Comparison of ENCODE assay signal across 12 cellular contexts in genomic region chr1:166924829-166925541, GRCh38. TPM values are rescaled to one million over a fixed set of nuclear protein-coding genes. Genes with fewer than 3 reads are reported as not detected.
DNase-seq lines count a peak whose midpoint lies in the region; ATAC-seq, FAIRE-seq and TF ChIP-seq lines count a peak whose summit lies in the region.
"Had no signal": no experiment of that assay in that cellular context is flagged by ENCODE, and none has a peak within 500 bp of the region (broad histone marks: within the 10 kb centered on the region; RNA-seq: fewer than 3 reads in every experiment).

No MANE protein-coding gene starts in this region.

- peak overlapping the region; percentile 48 for H3K27ac ChIP-seq in astrocyte (ENCODE audit: low read depth, low read length)

- H3K4me2 ChIP-seq in astrocyte (ENCODE audit: low read length) = peak overlapping the region; percentile 81

- H3K4me1 ChIP-seq in astrocyte (ENCODE audit: insufficient read depth, low read length) = peaks cover 15% of the 10 kb centered on the region

- intact Hi-C loops in natural killer cell (cut with micrococcal nuclease) = no loop called here

- peaks cover 26% of the 10 kb centered on the region for H3K4me1 Mint-ChIP-seq in astrocyte (ENCODE audit: low read depth, unreplicated experiment)
- H3K4me1 Mint-ChIP-seq in activated naive CD8-positive, alpha-beta T cell treated with anti-CD3 and anti-CD28 coated beads, Interleukin-2, amount 50 U/mL, for 24 hours = no peaks in the 10 kb centered on the region
- H3K4me1 Mint-ChIP-seq in natural killer cell = peaks cover 0 to 4% of the 10 kb centered on the region in 2 donors
- no peaks in the 10 kb centered on the region for H3K4me1 Mint-ChIP-seq in T-helper 2 cell treated with Interferon-gamma antibody and Interleukin-4, amounts not matched to agents 5 μg/mL and 100 μg/mL, for 36 hours (ENCODE audit: low read depth)

- H3K27me3 Mint-ChIP-seq in astrocyte (ENCODE audit: low read depth, unreplicated experiment) (peaks cover 19% of the 10 kb centered on the region), natural killer cell (ENCODE audit: low read depth in 2 of 2) (peaks cover 18 to 23% of the 10 kb centered on the region in 2 donors)
- H3K27me3 Mint-ChIP-seq in activated naive CD8-positive, alpha-beta T cell treated with anti-CD3 and anti-CD28 coated beads, Interleukin-2, amount 50 U/mL, for 24 hours = peaks cover 25% of the 10 kb centered on the region
- peaks cover 20% of the 10 kb centered on the region for H3K27me3 Mint-ChIP-seq in T-helper 2 cell treated with Interferon-gamma antibody and Interleukin-4, amounts not matched to agents 5 μg/mL and 100 μg/mL, for 36 hours (ENCODE audit: low read depth)

- TF ChIP-seq CTCF in GM12864 (IDR thresholded peaks at IDR 0.05; ENCODE audit: low read depth, low read length, missing control alignments) = no peak
- TF ChIP-seq CTCF in astrocyte (IDR thresholded peaks at IDR 0.05; ENCODE audit: insufficient read depth, low read depth, low read length) = no peak
- no peak for TF ChIP-seq CTCF in natural killer cell (IDR thresholded peaks at IDR 0.05)

- H3K27me3 ChIP-seq in astrocyte (ENCODE audit: insufficient read depth, low read length) = peaks cover 16% of the 10 kb centered on the region

- no peaks in the 10 kb centered on the region for H3K9me3 ChIP-seq in astrocyte (ENCODE audit: insufficient read depth, low read depth, low read length)

- H3K79me2 ChIP-seq in astrocyte (ENCODE audit: insufficient read depth, low read length) = no peaks in the 10 kb centered on the region

- H3K9me3 Mint-ChIP-seq in astrocyte (ENCODE audit: unreplicated experiment) (peaks cover 6% of the 10 kb centered on the region), natural killer cell (no peaks in the 10 kb centered on the region)
- no peaks in the 10 kb centered on the region for H3K9me3 Mint-ChIP-seq in activated naive CD8-positive, alpha-beta T cell treated with anti-CD3 and anti-CD28 coated beads, Interleukin-2, amount 50 U/mL, for 24 hours
- H3K9me3 Mint-ChIP-seq in T-helper 2 cell treated with Interferon-gamma antibody and Interleukin-4, amounts not matched to agents 5 μg/mL and 100 μg/mL, for 36 hours = no peaks in the 10 kb centered on the region
- H3K9me3 Mint-ChIP-seq: CD4-positive, alpha-beta memory T cell; natural killer cell treated with Interleukin-12 subunit alpha and Interleukin-12 subunit beta and Interleukin-15 and Interleukin-18, amount 100 ng/mL, for 72 hours had no signal

- no peaks in the 10 kb centered on the region for H3K36me3 ChIP-seq in astrocyte (ENCODE audit: insufficient read depth, low read length)

- DNase-seq in GM12864 (ENCODE audit: low read depth) = peak; percentile 13
- no peak for DNase-seq in astrocyte (ENCODE audit: low read depth)
- DNase-seq in activated naive CD8-positive, alpha-beta T cell treated with anti-CD3 and anti-CD28 coated beads, Interleukin-2, amount 50 U/mL, for 24 hours = no peak
- DNase-seq in natural killer cell = no peak
- no peak for DNase-seq in activated CD4-positive, CD25-positive, alpha-beta regulatory T cell (lab: John Stamatoyannopoulos, UW)
- no peak for DNase-seq in T-helper 2 cell treated with Interferon-gamma antibody and Interleukin-4, amounts not matched to agents 5 μg/mL and 100 μg/mL, for 36 hours (ENCODE audit: low spot score)
- DNase-seq: CD4-positive, alpha-beta memory T cell; central memory CD4-positive, alpha-beta T cell; KG1 had no signal

- H3K4me3 Mint-ChIP-seq in astrocyte (ENCODE audit: unreplicated experiment) = no peak overlapping the region
- H3K4me3 Mint-ChIP-seq in activated naive CD8-positive, alpha-beta T cell treated with anti-CD3 and anti-CD28 coated beads, Interleukin-2, amount 50 U/mL, for 24 hours = no peak overlapping the region
- no peak overlapping the region for H3K4me3 Mint-ChIP-seq in natural killer cell
- H3K4me3 Mint-ChIP-seq in T-helper 2 cell treated with Interferon-gamma antibody and Interleukin-4, amounts not matched to agents 5 μg/mL and 100 μg/mL, for 36 hours = no peak overlapping the region
- H3K4me3 Mint-ChIP-seq: CD4-positive, alpha-beta memory T cell; natural killer cell treated with Interleukin-12 subunit alpha and Interleukin-12 subunit beta and Interleukin-15 and Interleukin-18, amount 100 ng/mL, for 72 hours had no signal

- H3K4me3 ChIP-seq in GM12864 (ENCODE audit: low read depth, low read length) (no peak overlapping the region), astrocyte (ENCODE audit: insufficient read depth, low read depth, low read length) (peak overlapping the region; percentile 30)

- H3K36me3 Mint-ChIP-seq in astrocyte (ENCODE audit: low read depth, unreplicated experiment) (peaks cover 4% of the 10 kb centered on the region), natural killer cell (no peaks in the 10 kb centered on the region)
- no peaks in the 10 kb centered on the region for H3K36me3 Mint-ChIP-seq in activated naive CD8-positive, alpha-beta T cell treated with anti-CD3 and anti-CD28 coated beads, Interleukin-2, amount 50 U/mL, for 24 hours (ENCODE audit: low read depth)
- H3K36me3 Mint-ChIP-seq in T-helper 2 cell treated with Interferon-gamma antibody and Interleukin-4, amounts not matched to agents 5 μg/mL and 100 μg/mL, for 36 hours (ENCODE audit: low read depth) = peaks cover 10% of the 10 kb centered on the region
- H3K36me3 Mint-ChIP-seq: CD4-positive, alpha-beta memory T cell; natural killer cell treated with Interleukin-12 subunit alpha and Interleukin-12 subunit beta and Interleukin-15 and Interleukin-18, amount 100 ng/mL, for 72 hours had no signal

- no peak overlapping the region for H2AFZ ChIP-seq in astrocyte (ENCODE audit: low read depth, low read length)

- no peaks in the 10 kb centered on the region for H4K20me1 ChIP-seq in astrocyte (ENCODE audit: insufficient read depth, low read length)

- peak overlapping the region; percentile 45 for H3K9ac ChIP-seq in astrocyte (ENCODE audit: low read length)

- H3K27ac Mint-ChIP-seq in astrocyte (ENCODE audit: unreplicated experiment) (peak overlapping the region; percentile 93), natural killer cell (no peak overlapping the region)
- no peak overlapping the region for H3K27ac Mint-ChIP-seq in activated naive CD8-positive, alpha-beta T cell treated with anti-CD3 and anti-CD28 coated beads, Interleukin-2, amount 50 U/mL, for 24 hours
- H3K27ac Mint-ChIP-seq in T-helper 2 cell treated with Interferon-gamma antibody and Interleukin-4, amounts not matched to agents 5 μg/mL and 100 μg/mL, for 36 hours = no peak overlapping the region
- H3K27ac Mint-ChIP-seq: CD4-positive, alpha-beta memory T cell; natural killer cell treated with Interleukin-12 subunit alpha and Interleukin-12 subunit beta and Interleukin-15 and Interleukin-18, amount 100 ng/mL, for 72 hours had no signal

- no peak for FAIRE-seq in astrocyte (lab: Jason Lieb, UNC)

- ATAC-seq in GM19468 (IDR thresholded peaks at IDR 0.05; ENCODE audit: extremely low read depth, unreplicated experiment) (peak; percentile 56), HG03097 (IDR thresholded peaks at IDR 0.05; ENCODE audit: low FRiP score, unreplicated experiment) (peak; percentile 63), natural killer cell (no peak)
- no peak for ATAC-seq in activated naive CD8-positive, alpha-beta T cell treated with anti-CD3 and anti-CD28 coated beads, Interleukin-2, amount 50 U/mL, for 24 hours
- ATAC-seq: natural killer cell treated with Interleukin-12 subunit alpha and Interleukin-12 subunit beta and Interleukin-15 and Interleukin-18, amount 100 ng/mL, for 72 hours had no signal

RNA-seq across cellular contexts. Expression of gene TADA1, which starts 48.9 kb away (rescaled TPM):
- total RNA-seq in astrocyte = 9.3 and 9.9 TPM in 2 replicates
- total RNA-seq in natural killer cell = 10 to 100 TPM; 11.7 to 13.7 (median 12.5) TPM

RNA-seq across cellular contexts. Expression of gene ILDR2, which starts 50.4 kb away (rescaled TPM):
- total RNA-seq in astrocyte (7.8 and 9.3 TPM in 2 replicates), natural killer cell (1 to 10 TPM; 2.4 to 4.3 (median 2.8) TPM)

Comparison
In these comparisons a context has a peak if more than half of its experiments do, and no peak if none do; other contexts are left out.
1. ATAC-seq: peak in GM19468 (single experiment) and HG03097 (single experiment); none in activated naive CD8-positive, alpha-beta T cell treated with anti-CD3 and anti-CD28 coated beads, Interleukin-2, amount 50 U/mL, for 24 hours (single experiment) and natural killer cell (0 of 3).